ENCODE assay signal across 22 cellular contexts in genomic region chr1:10186453-10187319, GRCh38. TPM values are rescaled to one million over a fixed set of nuclear protein-coding genes. Genes with fewer than 3 reads are reported as not detected.
A peak's percentile ranks its signal among the peaks of the same experiment; 100 is the strongest.
DNase-seq lines count a peak whose midpoint lies in the region; ATAC-seq and TF ChIP-seq lines count a peak whose summit lies in the region.
"Had no signal": no experiment of that assay in that cellular context is flagged by ENCODE, and none has a peak within 500 bp of the region (broad histone marks: within the 10 kb centered on the region; RNA-seq: fewer than 3 reads in every experiment).

No MANE protein-coding gene starts in this region.

- no peak overlapping the region for H2AFZ ChIP-seq in GM23248
- H2AFZ ChIP-seq: neural progenitor cell had no signal

- no peak overlapping the region for H3K4me2 ChIP-seq in GM23248 (ENCODE audit: unreplicated experiment)
- H3K4me2 ChIP-seq: neural progenitor cell had no signal

- no peaks in the 10 kb centered on the region for H3K9me2 ChIP-seq in GM23248 (ENCODE audit: insufficient read depth)

- in situ Hi-C loops in GM23248 (cut with MboI), result no loop called here

- H3K4me1 ChIP-seq in GM23248 (ENCODE audit: insufficient read depth) (peaks cover 4% of the 10 kb centered on the region; the same call in 1 of the 2 replicates), gastroesophageal sphincter (no peaks in the 10 kb centered on the region)
- H3K4me1 ChIP-seq: neural progenitor cell, prostate gland had no signal

- TF ChIP-seq EP300 in gastroesophageal sphincter (IDR thresholded peaks at IDR 0.05), result no peak

- H4K20me1 ChIP-seq in GM23248 (ENCODE audit: insufficient read depth), result no peaks in the 10 kb centered on the region

- H3K79me2 ChIP-seq in GM23248 (ENCODE audit: insufficient read depth), result no peaks in the 10 kb centered on the region

- no peaks in the 10 kb centered on the region for H3K36me3 Mint-ChIP-seq in activated T-cell treated with anti-CD3 and anti-CD28 coated beads, Interleukin-2, amount 50 U/mL, for 72 hours (ENCODE audit: insufficient read depth in 2 of 2)
- H3K36me3 Mint-ChIP-seq in activated T-helper 17 cell treated with anti-CD3 and anti-CD28 coated beads, Interleukin-2, amount 50 U/mL, for 72 hours (ENCODE audit: low read depth), result no peaks in the 10 kb centered on the region
- peaks cover 16% of the 10 kb centered on the region for H3K36me3 Mint-ChIP-seq in neural crest cell (ENCODE audit: low read depth)

- no peak overlapping the region for H3K27ac Mint-ChIP-seq in activated T-cell treated with anti-CD3 and anti-CD28 coated beads, Interleukin-2, amount 50 U/mL, for 72 hours
- no peak overlapping the region for H3K27ac Mint-ChIP-seq in activated T-helper 17 cell treated with anti-CD3 and anti-CD28 coated beads, Interleukin-2, amount 50 U/mL, for 72 hours
- H3K27ac Mint-ChIP-seq in neural crest cell (ENCODE audit: unreplicated experiment), result no peak overlapping the region
- H3K27ac Mint-ChIP-seq: activated naive CD4-positive, alpha-beta T cell treated with anti-CD3 and anti-CD28 coated beads, Interleukin-2, amount 50 U/mL, for 24 hours; neural progenitor cell; stimulated activated naive B cell treated with anti-CD40 and anti-IgM and Interleukin-4, amounts not matched to agents 10 μg/mL and 1 μg/mL and 100 μg/mL, for 72 hours had no signal

- no peak overlapping the region for H3K9ac ChIP-seq in GM23248
- H3K9ac ChIP-seq: neural progenitor cell had no signal

- H3K27me3 ChIP-seq in GM23248 (replicated peaks; ENCODE audit: insufficient read depth) (no peaks in the 10 kb centered on the region), gastroesophageal sphincter (no peaks in the 10 kb centered on the region)
- H3K27me3 ChIP-seq: neural progenitor cell had no signal

- peak; percentile 32 to 62 for ATAC-seq in activated T-cell treated with anti-CD3 and anti-CD28 coated beads, Interleukin-2, amount 50 U/mL, for 72 hours (replicated peaks in 1 of 2)
- ATAC-seq in activated T-helper 17 cell treated with anti-CD3 and anti-CD28 coated beads, Interleukin-2, amount 50 U/mL, for 72 hours (replicated peaks), result peak; percentile 48
- ATAC-seq in gastroesophageal sphincter, result no peak
- ATAC-seq: stimulated activated naive B cell treated with anti-CD40 and anti-IgM and Interleukin-4, amounts not matched to agents 10 μg/mL and 1 μg/mL and 100 μg/mL, for 72 hours had no signal

- H3K36me3 ChIP-seq in GM23248 (ENCODE audit: low read depth) (no peaks in the 10 kb centered on the region), gastroesophageal sphincter (peaks cover 0 to 3% of the 10 kb centered on the region in 2 donors)
- H3K36me3 ChIP-seq: neural progenitor cell, prostate gland had no signal

- TF ChIP-seq CTCF in neural crest cell (conservative IDR thresholded peaks at IDR 0.05) (no peak), gastroesophageal sphincter (IDR thresholded peaks at IDR 0.05) (no peak)

- no peak overlapping the region for H3K4me3 Mint-ChIP-seq in activated T-cell treated with anti-CD3 and anti-CD28 coated beads, Interleukin-2, amount 50 U/mL, for 72 hours
- H3K4me3 Mint-ChIP-seq in activated T-helper 17 cell treated with anti-CD3 and anti-CD28 coated beads, Interleukin-2, amount 50 U/mL, for 72 hours, result no peak overlapping the region
- peak overlapping the region; percentile 23 for H3K4me3 Mint-ChIP-seq in neural crest cell
- H3K4me3 Mint-ChIP-seq: activated naive CD4-positive, alpha-beta T cell treated with anti-CD3 and anti-CD28 coated beads, Interleukin-2, amount 50 U/mL, for 24 hours; neural progenitor cell; stimulated activated naive B cell treated with anti-CD40 and anti-IgM and Interleukin-4, amounts not matched to agents 10 μg/mL and 1 μg/mL and 100 μg/mL, for 72 hours had no signal

- H3K4me3 ChIP-seq in GM23248 (no peak overlapping the region), gastroesophageal sphincter (no peak overlapping the region)
- H3K4me3 ChIP-seq: left ventricle myocardium inferior, neural progenitor cell, prostate gland had no signal

- H3K4me1 Mint-ChIP-seq in activated T-cell treated with anti-CD3 and anti-CD28 coated beads, Interleukin-2, amount 50 U/mL, for 72 hours (ENCODE audit: low read depth), result no peaks in the 10 kb centered on the region
- H3K4me1 Mint-ChIP-seq in activated T-helper 17 cell treated with anti-CD3 and anti-CD28 coated beads, Interleukin-2, amount 50 U/mL, for 72 hours, result no peaks in the 10 kb centered on the region
- H3K4me1 Mint-ChIP-seq in neural crest cell, result peaks cover 17% of the 10 kb centered on the region
- H3K4me1 Mint-ChIP-seq: activated naive CD4-positive, alpha-beta T cell treated with anti-CD3 and anti-CD28 coated beads, Interleukin-2, amount 50 U/mL, for 24 hours had no signal

- no peak for DNase-seq in activated T-cell treated with anti-CD3 and anti-CD28 coated beads, Interleukin-2, amount 50 U/mL, for 72 hours
- DNase-seq in activated T-cell treated with anti-CD3 and anti-CD28 coated beads for 4 hours, result no peak
- DNase-seq in GM23248, result peak; percentile 59
- no peak for DNase-seq in neural crest cell (ENCODE audit: low read depth, low spot score)
- DNase-seq in AG08396 (ENCODE audit: low spot score), result no peak
- DNase-seq in GF-D8 (lab: John Stamatoyannopoulos, UW), result no peak
- DNase-seq: ACHN; activated CD4-positive, alpha-beta T cell treated with anti-CD3 and anti-CD28 coated beads for 48 hours; activated T-cell treated with anti-CD3 and anti-CD28 coated beads, Interleukin-2, amount 50 U/mL, for 1 hour; left ventricle myocardium inferior; midbrain; NCI-H1436 treated with DMSO at 0.1 percent for 48 hours; NCI-H2171 treated with DMSO at 0.1 percent for 48 hours; NCI-H526; SHP77; stimulated activated CD4-positive, alpha-beta T cell treated with anti-CD3 and anti-CD28 coated beads, Interleukin-1b, Interleukin-23, amount 100 ng/mL, for 48 hours; stimulated activated naive B cell treated with anti-CD40 and anti-IgM and Interleukin-4, amounts not matched to agents 10 μg/mL and 1 μg/mL and 100 μg/mL, for 72 hours had no signal

- H3K9me3 Mint-ChIP-seq in activated T-cell treated with anti-CD3 and anti-CD28 coated beads, Interleukin-2, amount 50 U/mL, for 72 hours, result no peaks in the 10 kb centered on the region
- H3K9me3 Mint-ChIP-seq in activated T-helper 17 cell treated with anti-CD3 and anti-CD28 coated beads, Interleukin-2, amount 50 U/mL, for 72 hours, result no peaks in the 10 kb centered on the region
- peaks cover 2% of the 10 kb centered on the region for H3K9me3 Mint-ChIP-seq in neural crest cell
- H3K9me3 Mint-ChIP-seq: activated naive CD4-positive, alpha-beta T cell treated with anti-CD3 and anti-CD28 coated beads, Interleukin-2, amount 50 U/mL, for 24 hours had no signal

- TF ChIP-seq POLR2A in gastroesophageal sphincter (IDR thresholded peaks at IDR 0.05), result no peak

- peaks cover 12% of the 10 kb centered on the region; the same call in 1 of the 2 replicates for H3F3A ChIP-seq in GM23248 (ENCODE audit: insufficient read depth)

- H3K27me3 Mint-ChIP-seq in activated T-cell treated with anti-CD3 and anti-CD28 coated beads, Interleukin-2, amount 50 U/mL, for 72 hours (ENCODE audit: low read depth), result no peaks in the 10 kb centered on the region
- no peaks in the 10 kb centered on the region for H3K27me3 Mint-ChIP-seq in activated T-helper 17 cell treated with anti-CD3 and anti-CD28 coated beads, Interleukin-2, amount 50 U/mL, for 72 hours
- no peaks in the 10 kb centered on the region for H3K27me3 Mint-ChIP-seq in neural crest cell (ENCODE audit: low read depth)
- H3K27me3 Mint-ChIP-seq: activated naive CD4-positive, alpha-beta T cell treated with anti-CD3 and anti-CD28 coated beads, Interleukin-2, amount 50 U/mL, for 24 hours; stimulated activated naive B cell treated with anti-CD40 and anti-IgM and Interleukin-4, amounts not matched to agents 10 μg/mL and 1 μg/mL and 100 μg/mL, for 72 hours had no signal

- 13 to 17% methylated on average over 16 of the region's 16 CpGs for WGBS in GM23248 (ENCODE audit: low coverage in 1 of 2, low lambda C conversion rate in 2 of 2, missing lambda C conversion rate in 2 of 2), 2 experiments
- 87% methylated on average over 12 to 13 of the region's 16 CpGs for WGBS in gastroesophageal sphincter (ENCODE audit: low coverage in 1 of 2), 2 donors

- H3K9me3 ChIP-seq in GM23248 (ENCODE audit: low read depth), result no peaks in the 10 kb centered on the region
- H3K9me3 ChIP-seq in gastroesophageal sphincter, result no peaks in the 10 kb centered on the region
- H3K9me3 ChIP-seq: prostate gland had no signal

- H3K27ac ChIP-seq in GM23248 (no peak overlapping the region), gastroesophageal sphincter (no peak overlapping the region)
- H3K27ac ChIP-seq: left ventricle myocardium inferior, neural progenitor cell, prostate gland had no signal

RNA-seq across cellular contexts. Expression of gene KIF1B, which starts 23.7 kb away (rescaled TPM):
- total RNA-seq in activated T-cell treated with anti-CD3 and anti-CD28 coated beads, Interleukin-2, amount 50 U/mL, for 72 hours, result 10 to 100 TPM; 12.5 to 16.6 TPM
- 24.8 and 25.8 TPM in 2 replicates for total RNA-seq in GM23248 (2014; rRNA removed; shearing (Covaris generic))
- polyA plus RNA-seq in GM23248 (2016; fragmentation: Nextera tagmentation; extraction: Ambion mirVana), result 14.7 and 14.8 TPM in 2 replicates
- 10 to 100 TPM; 13.5 to 17.0 TPM for total RNA-seq in activated T-helper 17 cell treated with anti-CD3 and anti-CD28 coated beads, Interleukin-2, amount 50 U/mL, for 72 hours
- total RNA-seq in neural crest cell, result 113 and 116 TPM in 2 replicates
- total RNA-seq in gastroesophageal sphincter, result 10 to 100 TPM; 63.1 to 83.8 (median 71.2) TPM
